Comparison of ENCODE assay signal across 8 cellular contexts in the genomic region with DNA sequence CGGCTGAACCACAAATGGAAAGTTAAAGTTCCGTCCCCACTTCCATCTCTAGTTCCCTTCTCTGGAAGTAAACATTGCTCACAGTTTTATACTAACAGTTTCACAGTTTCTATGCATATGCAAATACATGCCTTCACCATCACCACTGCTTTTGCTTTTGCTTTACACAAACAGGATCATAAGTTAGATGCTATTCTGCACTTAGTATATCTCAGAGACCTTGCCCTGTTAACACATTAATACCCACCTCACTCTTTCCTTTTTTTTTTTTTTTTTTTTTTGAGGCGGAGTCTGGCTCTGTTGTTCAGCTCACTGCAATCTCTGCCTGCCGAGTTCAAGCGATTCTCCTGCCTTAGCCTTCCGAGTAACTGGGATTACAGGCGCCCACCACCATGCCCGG. TPM values are rescaled to one million over a fixed set of nuclear protein-coding genes. Genes with fewer than 3 reads are reported as not detected.
DNase-seq lines count a peak whose midpoint lies in the region; ATAC-seq and TF ChIP-seq lines count a peak whose summit lies in the region.

No MANE protein-coding gene starts in this region.

- no peaks in the 10 kb centered on the region for H3K27me3 ChIP-seq in MM.1S (replicated peaks; ENCODE audit: insufficient read depth, low read length)
- no peaks in the 10 kb centered on the region for H3K27me3 ChIP-seq in ectodermal cell (ENCODE audit: control insufficient read depth, insufficient read depth, low read length, poor library complexity, severe bottlenecking)

- H3K9ac ChIP-seq in MM.1S (ENCODE audit: low read length): peak overlapping the region; percentile 68; the same call in 1 of the 2 replicates

- H3K4me1 Mint-ChIP-seq in naive thymus-derived CD8-positive, alpha-beta T cell: peaks cover 27 to 71% (median 50%) of the 10 kb centered on the region in 4 donors

- no peaks in the 10 kb centered on the region for H3K9me3 Mint-ChIP-seq in naive thymus-derived CD8-positive, alpha-beta T cell

- H3F3A ChIP-seq in MM.1S (ENCODE audit: insufficient read depth, low read length): no peaks in the 10 kb centered on the region; the same call in 1 of the 2 replicates

- peak overlapping the region; percentile 84 to 99 (median 96) for H3K27ac Mint-ChIP-seq in naive thymus-derived CD8-positive, alpha-beta T cell

- ATAC-seq in GM21619 (IDR thresholded peaks at IDR 0.05; ENCODE audit: unreplicated experiment): peak; percentile 52
- peak; percentile 35 to 67 for ATAC-seq in naive thymus-derived CD8-positive, alpha-beta T cell

- peak overlapping the region; percentile 94; the same call in 1 of the 2 replicates for H3K4me2 ChIP-seq in MM.1S (ENCODE audit: low read depth, low read length)

- no peaks in the 10 kb centered on the region for H3K27me3 Mint-ChIP-seq in naive thymus-derived CD8-positive, alpha-beta T cell

- H2AFZ ChIP-seq in MM.1S (ENCODE audit: low read length): no peak overlapping the region

- peaks cover 0 to 10% (median 0%) of the 10 kb centered on the region in 3 donors for H3K36me3 Mint-ChIP-seq in naive thymus-derived CD8-positive, alpha-beta T cell

- H3K9me2 ChIP-seq in MM.1S (replicated peaks; ENCODE audit: insufficient read depth, low read length): no peaks in the 10 kb centered on the region

- peak overlapping the region; percentile 90 to 100 (median 96) for H3K4me3 Mint-ChIP-seq in naive thymus-derived CD8-positive, alpha-beta T cell

- H3K36me3 ChIP-seq in MM.1S (replicated peaks; ENCODE audit: insufficient read depth, low read length) (no peaks in the 10 kb centered on the region), ectodermal cell (ENCODE audit: control insufficient read depth, insufficient read depth, low read length) (peaks cover 5% of the 10 kb centered on the region)

- H3K27ac ChIP-seq in MM.1S (ENCODE audit: low read length) (peak overlapping the region; percentile 66; the same call in 1 of the 2 replicates), ectodermal cell (ENCODE audit: insufficient read depth, low read depth, low read length, poor library complexity, severe bottlenecking) (no peak overlapping the region)

- H3K9me3 ChIP-seq in MM.1S (replicated peaks; ENCODE audit: insufficient read depth, low read length) (no peaks in the 10 kb centered on the region), ectodermal cell (ENCODE audit: control insufficient read depth, low read length) (no peaks in the 10 kb centered on the region)

- H3K4me1 ChIP-seq in MM.1S (ENCODE audit: low read length) (no peaks in the 10 kb centered on the region; the same call in 1 of the 2 replicates), ectodermal cell (ENCODE audit: control insufficient read depth, insufficient read depth, low read length) (peaks cover 4% of the 10 kb centered on the region)

- CTCF ChIA-PET in GM10248 (lab: Yijun Ruan, JAX): interaction anchor here (3.8 to 4.4 kb wide), 2 partner anchors 9 to 12 kb away, joined by 49 to 54 read pairs; no protein-coding TSS in a partner anchor

- H3K4me3 ChIP-seq in MM.1S (ENCODE audit: low read length): peak overlapping the region; percentile 86
- H3K4me3 ChIP-seq in ectodermal cell (ENCODE audit: insufficient read depth, low read depth, low read length): peak overlapping the region; percentile 89

- WGBS in ectodermal cell, 2 experiments: 13 to 17% methylated on average over 7 to 8 of the region's 8 CpGs

- no peaks in the 10 kb centered on the region for H4K20me1 ChIP-seq in MM.1S (ENCODE audit: insufficient read depth, low read length)

- TF ChIP-seq CTCF in GM10248 (IDR thresholded peaks at IDR 0.05; ENCODE audit: control extremely low read depth, extremely low read depth, low read depth, missing control alignments) (no peak), MM.1S (IDR thresholded peaks at IDR 0.05; ENCODE audit: low read length) (no peak)

- DNase-seq in GM10248 (ENCODE audit: extremely low spot score): peak; percentile 51
- peak; percentile 15 for DNase-seq in MM.1S
- DNase-seq in naive thymus-derived CD8-positive, alpha-beta T cell: peak in 4 of 10 donors; percentile 12 to 46 (median 25)
- no peak for DNase-seq in DMS114 treated with DMSO at 0.1 percent for 48 hours (lab: John Stamatoyannopoulos, UW; ENCODE audit: unreplicated experiment)
- DNase-seq in 8988T: no peak
- DNase-seq in kidney tubule cell (ENCODE audit: low spot score): no peak

- peaks cover 14% of the 10 kb centered on the region for H3K79me2 ChIP-seq in MM.1S (ENCODE audit: low read length)

- POLR2A ChIA-PET in GM10248 (lab: Yijun Ruan, JAX): interaction anchor here (1.5 kb wide), 1 partner anchor 43 kb away, joined by 5 read pairs; a partner anchor contains a TSS
- POLR2A ChIA-PET in naive thymus-derived CD8-positive, alpha-beta T cell (lab: Charles Lee): interaction anchor here (0.6 to 5.8 kb wide), 8 partner anchors 9 to 69 kb away, joined by 5 to 44 read pairs (median 14); a partner anchor contains a TSS

RNA-seq across cellular contexts. Expression of a gene that starts 0.9 kb away (rescaled TPM):
- polyA plus RNA-seq in ectodermal cell (2013, experiment 1 of 4): 10.8 TPM
- polyA plus RNA-seq in ectodermal cell (2013, experiment 2 of 4): 16.6 TPM
- 7.6 TPM for polyA plus RNA-seq in ectodermal cell (2013, experiment 3 of 4)
- 12.9 TPM for polyA plus RNA-seq in ectodermal cell (2013, experiment 4 of 4)
- total RNA-seq in naive thymus-derived CD8-positive, alpha-beta T cell: 10 to 100 TPM; 60.6 to 70.4 TPM
- polyA plus RNA-seq in naive thymus-derived CD8-positive, alpha-beta T cell: 1 to 10 TPM; 3.0 to 4.9 (median 4.5) TPM

RNA-seq across cellular contexts. Expression of a gene that starts 23.5 kb away (rescaled TPM):
- 0.09 TPM for polyA plus RNA-seq in ectodermal cell (2013, experiment 1 of 4)
- polyA plus RNA-seq in ectodermal cell (2013, experiment 2 of 4): not detected
- not detected for polyA plus RNA-seq in ectodermal cell (2013, experiment 3 of 4)
- polyA plus RNA-seq in ectodermal cell (2013, experiment 4 of 4): not detected
- under 1 TPM; 0.52 to 0.57 TPM for total RNA-seq in naive thymus-derived CD8-positive, alpha-beta T cell
- under 1 TPM; 0.43 to 0.77 (median 0.43) TPM for polyA plus RNA-seq in naive thymus-derived CD8-positive, alpha-beta T cell

RNA-seq across cellular contexts. Expression of a gene that starts 42.2 kb away (rescaled TPM):
- 51.8 TPM for polyA plus RNA-seq in ectodermal cell (2013, experiment 1 of 4)
- polyA plus RNA-seq in ectodermal cell (2013, experiment 2 of 4): 55.7 TPM
- 31.8 TPM for polyA plus RNA-seq in ectodermal cell (2013, experiment 3 of 4)
- polyA plus RNA-seq in ectodermal cell (2013, experiment 4 of 4): 37.8 TPM
- 10 to 100 TPM; 82.5 to 89.2 TPM for total RNA-seq in naive thymus-derived CD8-positive, alpha-beta T cell
- polyA plus RNA-seq in naive thymus-derived CD8-positive, alpha-beta T cell: 10 to 100 TPM; 38.8 to 43.3 (median 42.0) TPM

RNA-seq across cellular contexts. Expression of a gene that starts 42.6 kb away (rescaled TPM):
- polyA plus RNA-seq in ectodermal cell (2013, experiment 1 of 4): 359 TPM
- 336 TPM for polyA plus RNA-seq in ectodermal cell (2013, experiment 2 of 4)
- 281 TPM for polyA plus RNA-seq in ectodermal cell (2013, experiment 3 of 4)
- polyA plus RNA-seq in ectodermal cell (2013, experiment 4 of 4): 318 TPM
- total RNA-seq in naive thymus-derived CD8-positive, alpha-beta T cell: 100 to 1,000 TPM; 137 to 144 TPM
- polyA plus RNA-seq in naive thymus-derived CD8-positive, alpha-beta T cell: 100 to 1,000 TPM; 125 to 176 (median 148) TPM

RNA-seq across cellular contexts. Expression of a gene that starts 48.8 kb away (rescaled TPM):
- 48.1 TPM for polyA plus RNA-seq in ectodermal cell (2013, experiment 1 of 4)
- polyA plus RNA-seq in ectodermal cell (2013, experiment 2 of 4): 45.3 TPM
- polyA plus RNA-seq in ectodermal cell (2013, experiment 3 of 4): 45.1 TPM
- polyA plus RNA-seq in ectodermal cell (2013, experiment 4 of 4): 40.7 TPM
- 10 to 100 TPM; 74.2 to 76.1 TPM for total RNA-seq in naive thymus-derived CD8-positive, alpha-beta T cell
- 10 to 100 TPM; 21.0 to 31.1 (median 21.3) TPM for polyA plus RNA-seq in naive thymus-derived CD8-positive, alpha-beta T cell

Comparison
In these comparisons a context has a peak if more than half of its experiments do, and no peak if none do; other contexts are left out.
1. DNase-seq: peak in GM10248 (single experiment) and MM.1S (single experiment); none in DMS114 treated with DMSO at 0.1 percent for 48 hours (single experiment), 8988T (single experiment) and kidney tubule cell (single experiment).